Comparison of ENCODE assay signal across 12 cellular contexts in the genomic region with DNA sequence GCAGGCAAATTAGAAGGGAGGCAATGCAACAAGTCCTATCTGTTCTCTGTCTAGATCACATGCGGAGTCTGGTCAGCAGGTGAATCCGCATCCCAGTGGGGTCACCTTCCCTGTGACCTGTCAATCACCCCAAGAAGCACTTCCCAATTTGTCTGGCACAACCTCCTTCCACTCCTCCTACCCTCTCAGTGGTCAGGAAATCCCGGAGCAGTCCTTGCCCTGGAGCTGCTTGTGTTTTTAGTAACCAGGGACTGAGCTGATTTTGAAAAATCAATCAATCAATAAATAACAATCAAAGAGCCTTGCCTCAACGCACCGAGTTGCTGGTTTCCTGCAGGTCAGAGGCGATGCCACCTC. TPM values are rescaled to one million over a fixed set of nuclear protein-coding genes. Genes with fewer than 3 reads are reported as not detected.
A peak's percentile ranks its signal among the peaks of the same experiment; 100 is the strongest.
DNase-seq lines count a peak whose midpoint lies in the region; ATAC-seq and TF ChIP-seq lines count a peak whose summit lies in the region.
"Had no signal": no experiment of that assay in that cellular context is flagged by ENCODE, and none has a peak within 500 bp of the region (broad histone marks: within the 10 kb centered on the region; RNA-seq: fewer than 3 reads in every experiment).

No MANE protein-coding gene starts in this region.

- DNase-seq in NCI-H2107 treated with DMSO at 0.1 percent for 48 hours (lab: John Stamatoyannopoulos, UW; ENCODE audit: unreplicated experiment) (peak; percentile 71), NCI-H2107 (lab: John Stamatoyannopoulos, UW) (no peak), fibroblast of the aortic adventitia (ENCODE audit: low read depth) (peak; percentile 7), A172 (ENCODE audit: low spot score) (no peak), DMS 273 (lab: John Stamatoyannopoulos, UW; ENCODE audit: unreplicated experiment) (no peak)
- DNase-seq in activated CD8-positive, alpha-beta memory T cell treated with anti-CD3 and anti-CD28 coated beads, Interleukin-2, amount 50 U/mL, for 48 hours: no peak
- DNase-seq: effector memory CD4-positive, alpha-beta T cell; Karpas-422; stimulated activated CD4-positive, alpha-beta T cell treated with anti-CD3 and anti-CD28 coated beads, Interleukin-4, amount 100 ng/mL, for 24 hours had no signal

- no peaks in the 10 kb centered on the region for H3K36me3 ChIP-seq in muscle layer of colon (ENCODE audit: insufficient read depth, low read length)

- TF ChIP-seq CTCF in fibroblast of the aortic adventitia (IDR thresholded peaks at IDR 0.05; ENCODE audit: insufficient read depth, low read length): no peak

- H3K4me3 ChIP-seq in fibroblast of the aortic adventitia (ENCODE audit: low read depth, low read length) (no peak overlapping the region), muscle layer of colon (ENCODE audit: low read depth in 1 of 2, low read length in 2 of 2) (peak overlapping the region; percentile 60 to 64)

- H3K9me3 ChIP-seq in muscle layer of colon (ENCODE audit: low read length): no peaks in the 10 kb centered on the region

- no peaks in the 10 kb centered on the region for H3K4me1 ChIP-seq in muscle layer of colon (ENCODE audit: insufficient read depth, low read length)

- peak overlapping the region; percentile 45 for H3K27ac ChIP-seq in muscle layer of colon (ENCODE audit: low read depth, low read length)
- H3K27ac ChIP-seq: VCaP had no signal

- ATAC-seq in GM19397 (IDR thresholded peaks at IDR 0.05; ENCODE audit: unreplicated experiment): no peak

- H3K9ac ChIP-seq in muscle layer of colon (ENCODE audit: low read length): peak overlapping the region; percentile 23

- H3K27me3 ChIP-seq in muscle layer of colon (ENCODE audit: control insufficient read depth in 1 of 2, insufficient read depth in 2 of 2, low read length in 2 of 2): peaks cover 0 to 10% of the 10 kb centered on the region in 2 donors

RNA-seq across cellular contexts. Expression of a gene that starts 0.6 kb away (rescaled TPM):
- total RNA-seq in fibroblast of the aortic adventitia (ENCODE audit: low replicate concordance): 24.5 and 25.3 TPM in 2 replicates
- not detected in 2 replicates for total RNA-seq in A172 (2014; rRNA removed; shearing (Covaris generic))

Comparison
In these comparisons a context has a peak if more than half of its experiments do, and no peak if none do; other contexts are left out.
1. DNase-seq: peak in NCI-H2107 treated with DMSO at 0.1 percent for 48 hours (single experiment) and fibroblast of the aortic adventitia (single experiment); none in NCI-H2107 (single experiment), activated CD8-positive, alpha-beta memory T cell treated with anti-CD3 and anti-CD28 coated beads, Interleukin-2, amount 50 U/mL, for 48 hours (single experiment), A172 (single experiment) and DMS 273 (single experiment).
2. RNA of a gene that starts 0.6 kb away (total RNA-seq): 24.5 to 25.3 TPM in fibroblast of the aortic adventitia; not detected in A172; every median in the first group is over 10 times any median in the second.